1 cellular context compared by ENCODE assay signal in genomic region chr6:135081966-135082365, GRCh38.
TF ChIP-seq lines count a peak whose summit lies in the region.

No MANE protein-coding gene starts in this region.

TF ChIP-seq in K562, 482 proteins besides CTCF, POLR2A, EP300 and RAD21 (continued from another document):
- TF ChIP-seq CEBPZ (IDR thresholded peaks at IDR 0.05; ENCODE audit: borderline replicate concordance, low read depth, low read length), result no peak
- TF ChIP-seq ZFP1 (CRISPR knock-in tag; IDR thresholded peaks at IDR 0.05), result peak; percentile 91
- TF ChIP-seq CCAR2 (IDR thresholded peaks at IDR 0.05; ENCODE audit: low read depth, low read length), result no peak
- TF ChIP-seq TRIM24 (IDR thresholded peaks at IDR 0.05), result peak; percentile 64 to 79
- peak; percentile 94 for TF ChIP-seq TRIM28 (IDR thresholded peaks at IDR 0.05)
- no peak for TF ChIP-seq SMAD4 (CRISPR knock-in tag; conservative IDR thresholded peaks at IDR 0.05)
- TF ChIP-seq, protein P1, sequence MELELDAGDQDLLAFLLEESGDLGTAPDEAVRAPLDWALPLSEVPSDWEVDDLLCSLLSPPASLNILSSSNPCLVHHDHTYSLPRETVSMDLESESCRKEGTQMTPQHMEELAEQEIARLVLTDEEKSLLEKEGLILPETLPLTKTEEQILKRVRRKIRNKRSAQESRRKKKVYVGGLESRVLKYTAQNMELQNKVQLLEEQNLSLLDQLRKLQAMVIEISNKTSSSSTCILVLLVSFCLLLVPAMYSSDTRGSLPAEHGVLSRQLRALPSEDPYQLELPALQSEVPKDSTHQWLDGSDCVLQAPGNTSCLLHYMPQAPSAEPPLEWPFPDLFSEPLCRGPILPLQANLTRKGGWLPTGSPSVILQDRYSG (tag; conservative IDR thresholded peaks at IDR 0.05; ENCODE audit: low read depth), result no peak
- TF ChIP-seq NR2C1 (IDR thresholded peaks at IDR 0.05), result no peak
- TF ChIP-seq NR2C1 (tag; IDR thresholded peaks at IDR 0.05), result no peak
- peak; percentile 65 for TF ChIP-seq ZNF280A (IDR thresholded peaks at IDR 0.05; ENCODE audit: low read depth, partially characterized antibody)
- peak; percentile 75; the same call in 1 of the 2 replicates for TF ChIP-seq XRCC3 (IDR thresholded peaks at IDR 0.05)
- 0 out of 2 replicates have a peak, but pooled peaks have one; percentile 4 for TF ChIP-seq ZNF316 (IDR thresholded peaks at IDR 0.05)
- peak in 1 of 2 experiments; percentile 93; a peak in 2 of 3 replicates for TF ChIP-seq CBX3 (IDR thresholded peaks at IDR 0.05; ENCODE audit: borderline replicate concordance in 1 of 2, low read length in 2 of 2)
